In genomic region chr19:46634045-46634655, GRCh38 we compare ENCODE assay signal across 8 cellular contexts. TPM values are rescaled to one million over a fixed set of nuclear protein-coding genes. Genes with fewer than 3 reads are reported as not detected.
DNase-seq lines count a peak whose midpoint lies in the region; ATAC-seq, FAIRE-seq and TF ChIP-seq lines count a peak whose summit lies in the region.

No MANE protein-coding gene starts in this region.

- peaks cover 5 to 20% of the 10 kb centered on the region in 2 donors for H3K4me1 ChIP-seq in kidney (ENCODE audit: control insufficient read depth in 1 of 2, insufficient read depth in 1 of 2, low read depth in 1 of 2, low read length in 2 of 2)

- H3K36me3 ChIP-seq in kidney (ENCODE audit: control insufficient read depth in 1 of 2, insufficient read depth in 2 of 2, low read length in 2 of 2): no peaks in the 10 kb centered on the region

- intact Hi-C loops in kidney (cut with DNase I): no loop called here

- TF ChIP-seq CTCF in kidney (IDR thresholded peaks at IDR 0.05; ENCODE audit: borderline replicate concordance, extremely low read depth, insufficient read depth): no peak

- H3K9ac ChIP-seq in kidney (ENCODE audit: low read length in 2 of 2): no peak overlapping the region

- no peak for FAIRE-seq in kidney (lab: Jason Lieb, UNC)

- DNase-seq in COLO829 (ENCODE audit: low spot score) (peak; percentile 92), H4 (ENCODE audit: low spot score) (peak; percentile 64), NCI-H1930 (lab: John Stamatoyannopoulos, UW) (peak; percentile 55 to 58), caudate nucleus (lab: John Stamatoyannopoulos, UW) (peak in 54 of 61 donors; percentile 10 to 93 (median 76)), kidney (peak; percentile 96)
- DNase-seq in activated CD4-positive, CD25-positive, alpha-beta regulatory T cell treated with anti-CD3 and anti-CD28 coated beads, Interleukin-2, amount 50 U/mL, for 16 hours (ENCODE audit: low read depth, low spot score): peak; percentile 86
- peak; percentile 93 to 97 for DNase-seq in stimulated activated CD4-positive, alpha-beta T cell treated with anti-CD3 and anti-CD28 coated beads, Interleukin-1b, Interleukin-23, amount 100 ng/mL, for 1 hour (ENCODE audit: low read depth in 2 of 2)

- H3K4me3 ChIP-seq in kidney (ENCODE audit: low read length in 2 of 2): peak overlapping the region; percentile 25 to 30

- H3K27ac ChIP-seq in caudate nucleus (ENCODE audit: low read depth, low read length) (no peak overlapping the region), kidney (ENCODE audit: low read depth in 2 of 2, low read length in 2 of 2) (no peak overlapping the region)

- no peaks in the 10 kb centered on the region for H3K9me3 ChIP-seq in kidney (ENCODE audit: control insufficient read depth in 1 of 2, low read length in 2 of 2)

- ATAC-seq in HG02884 (IDR thresholded peaks at IDR 0.05; ENCODE audit: unreplicated experiment): no peak

RNA-seq across cellular contexts. Expression of gene GNG8, which starts 1.9 kb away (rescaled TPM):
- total RNA-seq in H4 (2014; rRNA removed; shearing (Covaris generic)): not detected in 2 replicates
- total RNA-seq in kidney: not detected
- polyA plus RNA-seq in kidney (ENCODE audit: insufficient read depth, low read depth, low replicate concordance): not detected

RNA-seq across cellular contexts. Expression of gene PTGIR, which starts 9.3 kb away (rescaled TPM):
- 0.06 and 0.08 TPM in 2 replicates for total RNA-seq in H4 (2014; rRNA removed; shearing (Covaris generic))
- 10.1 TPM for total RNA-seq in kidney
- 7.5 TPM for polyA plus RNA-seq in kidney (ENCODE audit: insufficient read depth, low read depth, low replicate concordance)

RNA-seq across cellular contexts. Expression of gene DACT3, which starts 26.8 kb away (rescaled TPM):
- 0.56 and 0.78 TPM in 2 replicates for total RNA-seq in H4 (2014; rRNA removed; shearing (Covaris generic))
- total RNA-seq in kidney: 10.4 TPM
- 5.4 TPM for polyA plus RNA-seq in kidney (ENCODE audit: insufficient read depth, low read depth, low replicate concordance)

RNA-seq across cellular contexts. Expression of gene CALM3, which starts 33.0 kb away (rescaled TPM):
- 166 TPM in 2 replicates for total RNA-seq in H4 (2014; rRNA removed; shearing (Covaris generic))
- 217 TPM for total RNA-seq in kidney
- polyA plus RNA-seq in kidney (ENCODE audit: insufficient read depth, low read depth, low replicate concordance): 350 TPM

Comparison
In these comparisons a context has a peak if more than half of its experiments do, and no peak if none do; other contexts are left out.
1. RNA of gene PTGIR, which starts 9.3 kb away (total RNA-seq): 10.1 TPM in kidney (single experiment); 0.06 to 0.08 TPM in H4; every median in the first group is over 10 times any median in the second.
2. Peak in every context shown above with its lines, with median percentiles within 50 percentile points of each other: DNase-seq.